In the genomic region with DNA sequence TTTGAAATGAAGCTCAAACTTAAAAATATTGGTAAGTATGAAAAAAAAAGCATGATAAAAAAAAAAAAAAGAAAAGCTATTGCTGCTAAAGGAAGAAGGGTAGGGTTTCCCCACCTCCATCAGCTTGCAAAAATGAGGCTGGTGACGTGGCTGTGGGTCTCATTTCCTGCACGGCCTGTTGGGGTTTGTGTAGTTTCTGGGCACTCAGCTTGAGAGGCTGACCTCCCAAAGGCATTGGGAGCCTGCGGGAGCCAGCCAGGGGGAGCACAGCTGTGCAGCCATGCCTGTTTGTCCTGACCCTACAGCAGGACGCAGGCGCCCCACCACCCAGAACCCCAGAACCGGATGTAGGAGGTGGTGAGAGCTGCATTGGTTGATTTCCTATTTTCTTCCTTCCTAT, we compare ENCODE assay signal across 9 cellular contexts. TPM values are rescaled to one million over a fixed set of nuclear protein-coding genes. Genes with fewer than 3 reads are reported as not detected.
DNase-seq lines count a peak whose midpoint lies in the region; ATAC-seq and TF ChIP-seq lines count a peak whose summit lies in the region.
"Had no signal": no experiment of that assay in that cellular context is flagged by ENCODE, and none has a peak within 500 bp of the region (broad histone marks: within the 10 kb centered on the region; RNA-seq: fewer than 3 reads in every experiment).

No MANE protein-coding gene starts in this region.

- peak overlapping the region; percentile 57 to 61 for H3K4me3 Mint-ChIP-seq in stimulated activated naive CD8-positive, alpha-beta T cell treated with anti-CD3 and anti-CD28 coated beads, Interleukin-15, amount 100 ng/mL, for 72 hours
- no peak overlapping the region for H3K4me3 Mint-ChIP-seq in HFFc6

- H3K27me3 Mint-ChIP-seq in stimulated activated naive CD8-positive, alpha-beta T cell treated with anti-CD3 and anti-CD28 coated beads, Interleukin-15, amount 100 ng/mL, for 72 hours, result no peaks in the 10 kb centered on the region
- no peaks in the 10 kb centered on the region for H3K27me3 Mint-ChIP-seq in HFFc6 (ENCODE audit: insufficient read depth)

- peaks cover 69% of the 10 kb centered on the region for H3K4me1 Mint-ChIP-seq in stimulated activated naive CD8-positive, alpha-beta T cell treated with anti-CD3 and anti-CD28 coated beads, Interleukin-15, amount 100 ng/mL, for 72 hours
- no peaks in the 10 kb centered on the region for H3K4me1 Mint-ChIP-seq in HFFc6 (ENCODE audit: low read depth)

- H3K9me3 Mint-ChIP-seq in stimulated activated naive CD8-positive, alpha-beta T cell treated with anti-CD3 and anti-CD28 coated beads, Interleukin-15, amount 100 ng/mL, for 72 hours, result peaks cover 0 to 8% of the 10 kb centered on the region in 2 donors
- peaks cover 45% of the 10 kb centered on the region for H3K9me3 Mint-ChIP-seq in HFFc6

- ATAC-seq in GM19351 (IDR thresholded peaks at IDR 0.05; ENCODE audit: unreplicated experiment) (peak; percentile 78), HG03442 (IDR thresholded peaks at IDR 0.05; ENCODE audit: unreplicated experiment) (peak; percentile 78), left lobe of liver (peak; percentile 26)
- peak; percentile 89 for ATAC-seq in stimulated activated naive CD8-positive, alpha-beta T cell treated with anti-CD3 and anti-CD28 coated beads, Interleukin-15, amount 100 ng/mL, for 72 hours

- no peaks in the 10 kb centered on the region for H3K36me3 Mint-ChIP-seq in HFFc6 (ENCODE audit: low read depth)

- peak overlapping the region; percentile 45 to 94 for H3K27ac Mint-ChIP-seq in stimulated activated naive CD8-positive, alpha-beta T cell treated with anti-CD3 and anti-CD28 coated beads, Interleukin-15, amount 100 ng/mL, for 72 hours
- H3K27ac Mint-ChIP-seq in HFFc6, result no peak overlapping the region

- DNase-seq in activated CD8-positive, alpha-beta memory T cell treated with anti-CD3 and anti-CD28 coated beads for 48 hours (ENCODE audit: low read depth in 2 of 3, low spot score in 2 of 3), result peak in 2 of 3 experiments; percentile 45 to 47
- DNase-seq in left lobe of liver (ENCODE audit: low spot score) (no peak), NCI-H187 treated with DMSO at 0.1 percent for 48 hours (lab: John Stamatoyannopoulos, UW) (no peak), HK-2 (ENCODE audit: unreplicated experiment) (no peak), HFFc6 (no peak)
- peak; percentile 63 to 85 for DNase-seq in stimulated activated naive CD8-positive, alpha-beta T cell treated with anti-CD3 and anti-CD28 coated beads, Interleukin-15, amount 100 ng/mL, for 72 hours

- no peak for TF ChIP-seq CTCF in HFFc6 (IDR thresholded peaks at IDR 0.05)

RNA-seq across cellular contexts. Expression of gene CARD11, which starts 48.8 kb away (rescaled TPM):
- 0.63 TPM for total RNA-seq in left lobe of liver
- total RNA-seq in HFFc6 (2021; fragmentation: NEBNext Ultra II Directional; extraction: Animal tissue kit (Norgen Biotek cat#: 25700)), result not detected
- total RNA-seq: SJCRH30 had no signal

Comparison
In these comparisons a context has a peak if more than half of its experiments do, and no peak if none do; other contexts are left out.
1. ATAC-seq: peak in every context shown above with its lines; median percentile 89 in stimulated activated naive CD8-positive, alpha-beta T cell treated with anti-CD3 and anti-CD28 coated beads, Interleukin-15, amount 100 ng/mL, for 72 hours; 78 in GM19351; 78 in HG03442; 26 in left lobe of liver.
2. DNase-seq: peak in activated CD8-positive, alpha-beta memory T cell treated with anti-CD3 and anti-CD28 coated beads for 48 hours (2 of 3) and stimulated activated naive CD8-positive, alpha-beta T cell treated with anti-CD3 and anti-CD28 coated beads, Interleukin-15, amount 100 ng/mL, for 72 hours (2 of 2); none in left lobe of liver (single experiment), NCI-H187 treated with DMSO at 0.1 percent for 48 hours (single experiment), HK-2 (single experiment) and HFFc6 (single experiment).